Comparison of ENCODE assay signal across 19 cellular contexts in genomic region chr1:26478159-26478558, GRCh38.
"Had no signal": no experiment of that assay in that cellular context is flagged by ENCODE, and none has a peak within 500 bp of the region (broad histone marks: within the 10 kb centered on the region; RNA-seq: fewer than 3 reads in every experiment).

No MANE protein-coding gene starts in this region.

- H3K27ac ChIP-seq: ascending aorta, gastrocnemius medialis, lower lobe of right lung, parathyroid adenoma, tibial artery had no signal

- H3K27me3 ChIP-seq: ascending aorta, gastrocnemius medialis, tibial artery had no signal

- H3K4me3 ChIP-seq: ascending aorta, gastrocnemius medialis, lower lobe of right lung, tibial artery had no signal

- ATAC-seq: activated CD4-positive, CD25-positive, alpha-beta regulatory T cell treated with anti-CD3 and anti-CD28 coated beads, Interleukin-2, amount 50 U/mL, for 24 hours; activated T-cell treated with anti-CD3 and anti-CD28 coated beads, Interleukin-2, amount 50 U/mL, for 4 hours; gastrocnemius medialis; lower lobe of right lung; naive thymus-derived CD8-positive, alpha-beta T cell; sciatic nerve; stimulated activated naive CD8-positive, alpha-beta T cell treated with anti-CD3 and anti-CD28 coated beads, Interleukin-15, Interleukin-2, amounts not matched to agents 100 U/mL and 50 U/mL, for 24 hours had no signal

- H3K9me3 ChIP-seq: ascending aorta, gastrocnemius medialis, lower lobe of right lung, tibial artery had no signal

- H3K9ac ChIP-seq: parathyroid adenoma had no signal

- H2AFZ ChIP-seq: parathyroid adenoma had no signal

- FAIRE-seq: keratinocyte, urothelium cell line had no signal

- DNase-seq: activated CD4-positive, alpha-beta T cell treated with anti-CD3 and anti-CD28 coated beads, Interleukin-2, amount 50 U/mL, for 1 hour; activated CD8-positive, alpha-beta memory T cell treated with anti-CD3 and anti-CD28 coated beads, Interleukin-2, amount 50 U/mL, for 4 hours; activated effector memory CD4-positive, alpha-beta T cell treated with Interleukin-2 at 50 U/mL for 16 hours; activated naive CD4-positive, alpha-beta T cell treated with anti-CD3 and anti-CD28 coated beads, Interleukin-2, amount 50 U/mL, for 16 hours; activated T-cell treated with anti-CD3 and anti-CD28 coated beads, Interleukin-2, amount 50 U/mL, for 4 hours; cortex of kidney; gastrocnemius medialis; head of caudate nucleus; lower lobe of right lung; naive thymus-derived CD8-positive, alpha-beta T cell; stimulated activated naive CD8-positive, alpha-beta T cell treated with anti-CD3 and anti-CD28 coated beads, Interleukin-15, Interleukin-2, amounts not matched to agents 100 U/mL and 50 U/mL, for 24 hours; substantia nigra; tibial artery had no signal
